Comparison of ENCODE assay signal across 34 cellular contexts in genomic region chr9:134083451-134083850, GRCh38.
"Had no signal": no experiment of that assay in that cellular context is flagged by ENCODE, and none has a peak within 500 bp of the region (broad histone marks: within the 10 kb centered on the region; RNA-seq: fewer than 3 reads in every experiment).

No MANE protein-coding gene starts in this region.

- H3K36me3 Mint-ChIP-seq: activated CD8-positive, alpha-beta memory T cell treated with anti-CD3 and anti-CD28 coated beads, Interleukin-2, amount 10 ng/mL, durations not matched to agents 7 days and 5 days; brain had no signal

- H3K27ac ChIP-seq: ascending aorta, VCaP had no signal

- H3K4me3 ChIP-seq: ascending aorta had no signal

- H3K36me3 ChIP-seq: ascending aorta had no signal

- H3K27ac Mint-ChIP-seq: activated B cell treated with CpG ODN at 0.5 μM for 24 hours; activated CD4-positive, alpha-beta memory T cell treated with anti-CD3 and anti-CD28 coated beads, Interleukin-2, amount 10 ng/mL, durations not matched to agents 7 days and 5 days; activated CD4-positive, alpha-beta T cell treated with anti-CD3 and anti-CD28 coated beads, Interleukin-2, amount 10 ng/mL, durations not matched to agents 24 days and 14 days; activated CD8-positive, alpha-beta memory T cell treated with anti-CD3 and anti-CD28 coated beads, Interleukin-2, amount 10 ng/mL, durations not matched to agents 7 days and 5 days; activated CD8-positive, alpha-beta T cell treated with anti-CD3 and anti-CD28 coated beads, Interleukin-2, amount 10 ng/mL, durations not matched to agents 7 days and 5 days; activated naive CD4-positive, alpha-beta T cell treated with anti-CD3 and anti-CD28 coated beads for 36 hours; activated naive CD4-positive, alpha-beta T cell treated with anti-CD3 and anti-CD28 coated beads, Interleukin-2, amount 50 U/mL, for 72 hours; activated naive CD8-positive, alpha-beta T cell treated with anti-CD3 and anti-CD28 coated beads for 36 hours; activated T-cell treated with anti-CD3 and anti-CD28 coated beads, Interleukin-2, amount 50 U/mL, for 24 hours; activated T-helper 2 cell treated with anti-CD3 and anti-CD28 coated beads, Interferon-gamma antibody, Interleukin-2, Interleukin-4, amounts not matched to agents 10 μg/mL and 5 μg/mL and 100 μg/mL, durations not matched to agents 14 hours and 24 hours and 36 hours; brain; T-helper 1 cell treated with Interleukin-12 subunit alpha and Interleukin-12 subunit beta and Interleukin-4 antibody, amounts not matched to agents 30 μg/mL and 1 μg/mL, for 36 hours; T-helper 2 cell treated with Interferon-gamma antibody and Interleukin-4, amounts not matched to agents 5 μg/mL and 100 μg/mL, for 36 hours had no signal

- H3K4me3 Mint-ChIP-seq: activated B cell treated with CpG ODN at 0.5 μM for 24 hours; activated CD4-positive, alpha-beta memory T cell treated with anti-CD3 and anti-CD28 coated beads, Interleukin-2, amount 10 ng/mL, durations not matched to agents 7 days and 5 days; activated CD4-positive, alpha-beta T cell treated with anti-CD3 and anti-CD28 coated beads, Interleukin-2, amount 10 ng/mL, durations not matched to agents 24 days and 14 days; activated CD8-positive, alpha-beta memory T cell treated with anti-CD3 and anti-CD28 coated beads, Interleukin-2, amount 10 ng/mL, durations not matched to agents 7 days and 5 days; activated CD8-positive, alpha-beta T cell treated with anti-CD3 and anti-CD28 coated beads, Interleukin-2, amount 10 ng/mL, durations not matched to agents 7 days and 5 days; activated naive CD4-positive, alpha-beta T cell treated with anti-CD3 and anti-CD28 coated beads for 36 hours; activated naive CD8-positive, alpha-beta T cell treated with anti-CD3 and anti-CD28 coated beads for 36 hours; activated T-cell treated with anti-CD3 and anti-CD28 coated beads, Interleukin-2, amount 50 U/mL, for 24 hours; brain; T-helper 1 cell treated with Interleukin-12 subunit alpha and Interleukin-12 subunit beta and Interleukin-4 antibody, amounts not matched to agents 30 μg/mL and 1 μg/mL, for 36 hours; T-helper 2 cell treated with Interferon-gamma antibody and Interleukin-4, amounts not matched to agents 5 μg/mL and 100 μg/mL, for 36 hours had no signal

- H3K4me1 ChIP-seq: ascending aorta had no signal

- ATAC-seq: activated CD8-positive, alpha-beta memory T cell treated with anti-CD3 and anti-CD28 coated beads, Interleukin-2, amount 10 ng/mL, durations not matched to agents 7 days and 5 days; activated CD8-positive, alpha-beta T cell treated with anti-CD3 and anti-CD28 coated beads, Interleukin-2, amount 10 ng/mL, durations not matched to agents 7 days and 5 days; activated naive CD4-positive, alpha-beta T cell treated with anti-CD3 and anti-CD28 coated beads, Interleukin-2, amount 50 U/mL, for 72 hours had no signal

- H3K27me3 ChIP-seq: ascending aorta had no signal

- H3K9me3 ChIP-seq: ascending aorta had no signal

- H3K9me3 Mint-ChIP-seq: activated CD4-positive, alpha-beta memory T cell treated with anti-CD3 and anti-CD28 coated beads, Interleukin-2, amount 10 ng/mL, durations not matched to agents 7 days and 5 days; T-helper 1 cell treated with Interleukin-12 subunit alpha and Interleukin-12 subunit beta and Interleukin-4 antibody, amounts not matched to agents 30 μg/mL and 1 μg/mL, for 36 hours had no signal

- H3K4me1 Mint-ChIP-seq: activated B cell treated with CpG ODN at 0.5 μM for 24 hours; activated CD4-positive, alpha-beta memory T cell treated with anti-CD3 and anti-CD28 coated beads, Interleukin-2, amount 10 ng/mL, durations not matched to agents 7 days and 5 days; activated CD4-positive, alpha-beta T cell treated with anti-CD3 and anti-CD28 coated beads, Interleukin-2, amount 10 ng/mL, durations not matched to agents 24 days and 14 days; activated CD8-positive, alpha-beta memory T cell treated with anti-CD3 and anti-CD28 coated beads, Interleukin-2, amount 10 ng/mL, durations not matched to agents 7 days and 5 days; activated naive CD8-positive, alpha-beta T cell treated with anti-CD3 and anti-CD28 coated beads for 36 hours; brain had no signal

- FAIRE-seq: TTC549 had no signal

- DNase-seq: activated B cell treated with CpG ODN at 0.5 μM for 24 hours; activated CD4-positive, alpha-beta memory T cell treated with anti-CD3 and anti-CD28 coated beads, Interleukin-2, amount 10 ng/mL, durations not matched to agents 7 days and 5 days; activated CD4-positive, alpha-beta T cell treated with anti-CD3 and anti-CD28 coated beads for 4 hours; activated CD4-positive, alpha-beta T cell treated with anti-CD3 and anti-CD28 coated beads, Interleukin-2, amount 10 ng/mL, durations not matched to agents 24 days and 14 days; activated CD4-positive, alpha-beta T cell treated with anti-CD3 and anti-CD28 coated beads, Interleukin-2, amount 50 U/mL, for 1 hour; activated CD4-positive, alpha-beta T cell treated with anti-CD3 and anti-CD28 coated beads, Interleukin-2, amount 50 U/mL, for 48 hours; activated CD4-positive, CD25-positive, alpha-beta regulatory T cell treated with anti-CD3 and anti-CD28 coated beads, Interleukin-2, amount 50 U/mL, for 72 hours; activated CD8-positive, alpha-beta memory T cell treated with anti-CD3 and anti-CD28 coated beads for 24 hours; activated CD8-positive, alpha-beta memory T cell treated with anti-CD3 and anti-CD28 coated beads, Interleukin-2, amount 10 ng/mL, durations not matched to agents 7 days and 5 days; activated CD8-positive, alpha-beta memory T cell treated with anti-CD3 and anti-CD28 coated beads, Interleukin-2, amount 50 U/mL, for 48 hours; activated CD8-positive, alpha-beta T cell treated with anti-CD3 and anti-CD28 coated beads, Interleukin-2, amount 10 ng/mL, durations not matched to agents 7 days and 5 days; activated effector memory CD4-positive, alpha-beta T cell treated with Interleukin-2 at 50 U/mL for 16 hours; activated gamma-delta T cell; activated naive CD4-positive, alpha-beta T cell; activated naive CD4-positive, alpha-beta T cell treated with anti-CD3 and anti-CD28 coated beads for 36 hours; activated naive CD4-positive, alpha-beta T cell treated with anti-CD3 and anti-CD28 coated beads, Interleukin-2, amount 50 U/mL, for 16 hours; activated naive CD8-positive, alpha-beta T cell treated with anti-CD3 and anti-CD28 coated beads for 36 hours; activated T-cell treated with anti-CD3 and anti-CD28 coated beads, Interleukin-2, amount 50 U/mL, for 24 hours; activated T-cell treated with anti-CD3 and anti-CD28 coated beads, Interleukin-2, amount 50 U/mL, for 48 hours; amygdala; anterior cingulate cortex; central memory CD4-positive, alpha-beta T cell; SW 1271; T-helper 1 cell; T-helper 2 cell; T-helper 9 cell had no signal
